In genomic region chr1:90724361-90724760, GRCh38 we compare ENCODE assay signal across 15 cellular contexts. TPM values are rescaled to one million over a fixed set of nuclear protein-coding genes. Genes with fewer than 3 reads are reported as not detected.
A peak's percentile ranks its signal among the peaks of the same experiment; 100 is the strongest.
DNase-seq lines count a peak whose midpoint lies in the region; ATAC-seq and TF ChIP-seq lines count a peak whose summit lies in the region.
"Had no signal": no experiment of that assay in that cellular context is flagged by ENCODE, and none has a peak within 500 bp of the region (broad histone marks: within the 10 kb centered on the region; RNA-seq: fewer than 3 reads in every experiment).

No MANE protein-coding gene starts in this region.

- TF ChIP-seq CTCF in smooth muscle cell (IDR thresholded peaks at IDR 0.05; ENCODE audit: borderline replicate concordance, insufficient read depth, poor library complexity, severe bottlenecking) = no peak
- TF ChIP-seq CTCF in Caco-2 (IDR thresholded peaks at IDR 0.05; ENCODE audit: insufficient read depth in 1 of 2, low read depth in 1 of 2, low read length in 1 of 2, severe bottlenecking in 1 of 2, unreplicated experiment in 1 of 2) = no peak
- TF ChIP-seq CTCF in coronary artery (IDR thresholded peaks at IDR 0.05) = no peak

- H3K4me1 ChIP-seq in iPS-15b (ENCODE audit: control insufficient read depth, insufficient read depth, low read length) (peaks cover 41% of the 10 kb centered on the region), smooth muscle cell (ENCODE audit: low read depth) (peaks cover 32% of the 10 kb centered on the region), Caco-2 (no peaks in the 10 kb centered on the region)

- H3K36me3 ChIP-seq in iPS-15b (ENCODE audit: control insufficient read depth, insufficient read depth, low read length) (no peaks in the 10 kb centered on the region), smooth muscle cell (ENCODE audit: low read depth) (no peaks in the 10 kb centered on the region), Caco-2 (ENCODE audit: control insufficient read depth, insufficient read depth, low read length) (no peaks in the 10 kb centered on the region)
- H3K36me3 ChIP-seq: tibial nerve had no signal

- H3K9me3 ChIP-seq in T-helper 17 cell (ENCODE audit: control insufficient read depth, low read length, poor library complexity, severe bottlenecking) (peaks cover 7% of the 10 kb centered on the region), iPS-15b (ENCODE audit: control insufficient read depth, insufficient read depth, low read length) (no peaks in the 10 kb centered on the region), smooth muscle cell (replicated peaks; ENCODE audit: low read depth) (no peaks in the 10 kb centered on the region), Caco-2 (no peaks in the 10 kb centered on the region)

- no peaks in the 10 kb centered on the region for H4K20me1 ChIP-seq in smooth muscle cell (ENCODE audit: low read depth)

- H3K27me3 ChIP-seq in iPS-15b (ENCODE audit: control insufficient read depth, insufficient read depth, low read length) = peaks cover 100% of the 10 kb centered on the region
- peaks cover 100% of the 10 kb centered on the region for H3K27me3 ChIP-seq in smooth muscle cell (ENCODE audit: low read depth)
- H3K27me3 ChIP-seq in Caco-2 (replicated peaks; ENCODE audit: control insufficient read depth, insufficient read depth, low read length) = no peaks in the 10 kb centered on the region

- H3K4me3 ChIP-seq in iPS-15b (ENCODE audit: low read depth, low read length) (peak overlapping the region; percentile 53), smooth muscle cell (no peak overlapping the region), Caco-2 (ENCODE audit: low read depth, low read length) (no peak overlapping the region), coronary artery (no peak overlapping the region)

- ATAC-seq in T-helper 17 cell (no peak), SK-N-SH treated with all-trans-retinoic acid at 6 μM for 48 hours (no peak)

- H3K27ac ChIP-seq in smooth muscle cell (ENCODE audit: low read depth) = no peak overlapping the region
- no peak overlapping the region for H3K27ac ChIP-seq in coronary artery
- H3K27ac ChIP-seq: tibial nerve had no signal

- H3K79me2 ChIP-seq in smooth muscle cell (ENCODE audit: low read depth) = no peaks in the 10 kb centered on the region

- H3K4me2 ChIP-seq in smooth muscle cell = peak overlapping the region; percentile 88

- H3K9me3 Mint-ChIP-seq in activated naive CD4-positive, alpha-beta T cell treated with anti-CD3 and anti-CD28 coated beads, Interleukin-2, amount 10 ng/mL, durations not matched to agents 7 days and 5 days = peaks cover 6% of the 10 kb centered on the region
- no peaks in the 10 kb centered on the region for H3K9me3 Mint-ChIP-seq in Caco-2 (ENCODE audit: unreplicated experiment)
- H3K9me3 Mint-ChIP-seq: mesothelial cell of epicardium had no signal

- 9% methylated on average over 19 of the region's 19 CpGs for WGBS in smooth muscle cell (ENCODE audit: low lambda C conversion rate)

- POLR2A ChIA-PET in Caco-2 (lab: Charles Lee) = no interaction called here

- no peaks in the 10 kb centered on the region for H3F3A ChIP-seq in smooth muscle cell (ENCODE audit: low read depth)

- H3K9ac ChIP-seq in iPS-15b (ENCODE audit: low read depth, low read length) (no peak overlapping the region), smooth muscle cell (ENCODE audit: low read depth) (no peak overlapping the region)

- BruUV-seq in Caco-2 (replicated peaks; lab: Mats Ljungman, UMichigan) = no TSS peak

- no peak for DNase-seq in activated naive CD4-positive, alpha-beta T cell treated with anti-CD3 and anti-CD28 coated beads, Interleukin-2, amount 10 ng/mL, durations not matched to agents 7 days and 5 days
- DNase-seq in activated naive CD4-positive, alpha-beta T cell treated with anti-CD3 and anti-CD28 coated beads, Interleukin-2, amount 50 U/mL, for 16 hours = no peak
- no peak for DNase-seq in T-helper 17 cell
- DNase-seq in smooth muscle cell (lab: John Stamatoyannopoulos, UW; ENCODE audit: unreplicated experiment) = no peak
- no peak for DNase-seq in Caco-2
- no peak for DNase-seq in coronary artery (ENCODE audit: low spot score)
- DNase-seq: DMS79; foreskin fibroblast; NK-92 treated with Interleukin-12 subunit alpha and Interleukin-12 subunit beta, amount 100 ng/mL, for 24 hours had no signal

- H2AFZ ChIP-seq in smooth muscle cell (ENCODE audit: low read depth) = no peak overlapping the region

- CTCF ChIA-PET in activated naive CD4-positive, alpha-beta T cell treated with anti-CD3 and anti-CD28 coated beads, Interleukin-2, amount 10 ng/mL, durations not matched to agents 7 days and 5 days (lab: Charles Lee) = interaction anchor here (1.1 to 1.3 kb wide), 2 partner anchors 14 to 19 kb away, joined by 4 read pairs; no protein-coding TSS in a partner anchor
- CTCF ChIA-PET in Caco-2 (lab: Charles Lee) = no interaction called here

- peak overlapping the region; percentile 66 for H3K27ac Mint-ChIP-seq in activated naive CD4-positive, alpha-beta T cell treated with anti-CD3 and anti-CD28 coated beads, Interleukin-2, amount 10 ng/mL, durations not matched to agents 7 days and 5 days
- peak overlapping the region; percentile 68 for H3K27ac Mint-ChIP-seq in T-helper 17 cell
- no peak overlapping the region for H3K27ac Mint-ChIP-seq in Caco-2 (ENCODE audit: unreplicated experiment)
- H3K27ac Mint-ChIP-seq: mesothelial cell of epicardium had no signal

- intact Hi-C loops in Caco-2 (cut with micrococcal nuclease; ENCODE audit: unreplicated experiment) = loop anchor here (5.0 to 10.0 kb wide), 3 partner anchors 130 to 612 kb away; no protein-coding TSS in a partner anchor

- H3K4me3 Mint-ChIP-seq in activated naive CD4-positive, alpha-beta T cell treated with anti-CD3 and anti-CD28 coated beads, Interleukin-2, amount 10 ng/mL, durations not matched to agents 7 days and 5 days = peak overlapping the region; percentile 5
- H3K4me3 Mint-ChIP-seq in T-helper 17 cell (peak overlapping the region; percentile 75), Caco-2 (ENCODE audit: unreplicated experiment) (no peak overlapping the region)

- H3K36me3 Mint-ChIP-seq in activated naive CD4-positive, alpha-beta T cell treated with anti-CD3 and anti-CD28 coated beads, Interleukin-2, amount 10 ng/mL, durations not matched to agents 7 days and 5 days = peaks cover 17% of the 10 kb centered on the region
- H3K36me3 Mint-ChIP-seq in T-helper 17 cell (ENCODE audit: low read depth) (peaks cover 10% of the 10 kb centered on the region), Caco-2 (ENCODE audit: insufficient read depth, unreplicated experiment) (no peaks in the 10 kb centered on the region)
- H3K36me3 Mint-ChIP-seq: mesothelial cell of epicardium had no signal

- H3K4me1 Mint-ChIP-seq in activated naive CD4-positive, alpha-beta T cell treated with anti-CD3 and anti-CD28 coated beads, Interleukin-2, amount 10 ng/mL, durations not matched to agents 7 days and 5 days = peaks cover 37% of the 10 kb centered on the region
- peaks cover 36% of the 10 kb centered on the region for H3K4me1 Mint-ChIP-seq in T-helper 17 cell
- no peaks in the 10 kb centered on the region for H3K4me1 Mint-ChIP-seq in Caco-2 (ENCODE audit: low read depth, unreplicated experiment)

- H3K27me3 Mint-ChIP-seq in activated naive CD4-positive, alpha-beta T cell treated with anti-CD3 and anti-CD28 coated beads, Interleukin-2, amount 10 ng/mL, durations not matched to agents 7 days and 5 days = peaks cover 99% of the 10 kb centered on the region
- H3K27me3 Mint-ChIP-seq in T-helper 17 cell (peaks cover 89% of the 10 kb centered on the region), Caco-2 (ENCODE audit: insufficient read depth, unreplicated experiment) (peaks cover 8% of the 10 kb centered on the region)

TF ChIP-seq in SK-N-SH treated with all-trans-retinoic acid at 6 μM for 48 hours, 23 proteins besides CTCF, POLR2A, EP300 and RAD21 (continues in another document):
- no peak for TF ChIP-seq BACH2 (CRISPR knock-in tag; IDR thresholded peaks at IDR 0.05; ENCODE audit: borderline replicate concordance)
- TF ChIP-seq ISL1 (CRISPR knock-in tag; IDR thresholded peaks at IDR 0.05) = no peak
- TF ChIP-seq PPARA (CRISPR knock-in tag; IDR thresholded peaks at IDR 0.05; ENCODE audit: borderline replicate concordance) = no peak
- no peak for TF ChIP-seq GLIS3 (CRISPR knock-in tag; IDR thresholded peaks at IDR 0.05)
- TF ChIP-seq ZFP30 (CRISPR knock-in tag; IDR thresholded peaks at IDR 0.05) = no peak
- no peak for TF ChIP-seq CREB5 (CRISPR knock-in tag; IDR thresholded peaks at IDR 0.05; ENCODE audit: low read depth)
- TF ChIP-seq ZNF8 (CRISPR knock-in tag; IDR thresholded peaks at IDR 0.05) = no peak
- TF ChIP-seq ZFP3 (CRISPR knock-in tag; IDR thresholded peaks at IDR 0.05) = no peak
- no peak for TF ChIP-seq ARNTL (CRISPR knock-in tag; IDR thresholded peaks at IDR 0.05; ENCODE audit: borderline replicate concordance, low read depth)
- no peak for TF ChIP-seq ZC3H10 (CRISPR knock-in tag; IDR thresholded peaks at IDR 0.05)
- no peak for TF ChIP-seq CSDC2 (CRISPR knock-in tag; IDR thresholded peaks at IDR 0.05)
- TF ChIP-seq CSRNP3 (CRISPR knock-in tag; IDR thresholded peaks at IDR 0.05) = no peak
- no peak for TF ChIP-seq TCF4 (CRISPR knock-in tag; IDR thresholded peaks at IDR 0.05; ENCODE audit: borderline replicate concordance)

RNA-seq across cellular contexts. Expression of gene BARHL2, which starts 7.3 kb away (rescaled TPM):
- total RNA-seq in T-helper 17 cell (not detected), smooth muscle cell (not detected in 2 replicates), Caco-2 (2022) (not detected in 2 replicates)
- not detected in 2 replicates for polyA plus RNA-seq in smooth muscle cell
- total RNA-seq: HT1080, mesothelial cell of epicardium, pulmonary artery endothelial cell, tibial nerve had no signal
